ENCODE assay signal across 20 cellular contexts in the genomic region with DNA sequence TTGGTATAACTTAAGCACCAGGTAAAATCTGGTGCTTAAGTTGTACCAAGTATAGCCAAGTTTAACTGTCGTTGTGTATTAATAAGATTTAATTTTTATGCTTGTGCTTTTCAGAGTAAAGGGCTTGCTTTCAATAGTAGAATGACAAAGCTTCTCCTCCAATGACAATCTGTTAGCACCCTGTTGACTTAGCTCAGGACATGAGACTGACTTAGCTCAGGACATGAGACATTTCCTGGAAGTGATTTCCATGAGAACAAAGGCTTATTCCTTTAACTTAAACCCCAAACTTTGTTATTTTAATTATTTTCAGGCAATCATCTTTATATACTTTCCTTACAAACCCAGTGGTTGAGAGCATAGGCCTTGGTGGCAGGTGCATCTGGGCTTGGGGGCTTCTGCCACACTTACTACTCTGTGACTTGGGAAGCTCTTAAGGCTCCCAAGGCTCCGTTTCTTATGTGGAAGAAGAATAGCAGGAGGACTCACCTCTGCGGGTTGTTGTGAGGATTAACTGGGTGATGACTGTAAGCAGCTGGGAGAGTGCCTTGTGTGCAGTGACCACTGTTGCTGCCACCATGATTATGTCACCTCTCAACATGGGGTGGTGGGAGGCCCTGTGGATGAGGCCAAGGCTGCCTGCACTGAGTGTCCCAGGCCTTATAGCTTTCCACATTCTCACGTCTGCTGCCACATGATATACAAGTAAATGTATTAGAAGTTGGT. TPM values are rescaled to one million over a fixed set of nuclear protein-coding genes. Genes with fewer than 3 reads are reported as not detected.
DNase-seq lines count a peak whose midpoint lies in the region; TF ChIP-seq lines count a peak whose summit lies in the region.
"Had no signal": no experiment of that assay in that cellular context is flagged by ENCODE, and none has a peak within 500 bp of the region (broad histone marks: within the 10 kb centered on the region; RNA-seq: fewer than 3 reads in every experiment).

No MANE protein-coding gene starts in this region.

- no peak overlapping the region for H3K27ac ChIP-seq in SJCRH30
- H3K27ac ChIP-seq in stomach = peak overlapping the region; percentile 0 to 38 (median 16)

- H3K4me1 ChIP-seq in SJCRH30 (no peaks in the 10 kb centered on the region), stomach (peaks cover 0 to 11% (median 0%) of the 10 kb centered on the region in 4 donors)
- H3K4me1 ChIP-seq: ascending aorta, Peyer's patch had no signal

- no peak for TF ChIP-seq POLR2A in stomach (IDR thresholded peaks at IDR 0.05)

- TF ChIP-seq CTCF in stomach (IDR thresholded peaks at IDR 0.05) = no peak

- H3K36me3 ChIP-seq in SJCRH30 (no peaks in the 10 kb centered on the region), stomach (peaks cover 0 to 52% (median 38%) of the 10 kb centered on the region in 4 donors)

- no peaks in the 10 kb centered on the region for H3K9me3 ChIP-seq in SJCRH30 (replicated peaks)
- H3K9me3 ChIP-seq in stomach = no peaks in the 10 kb centered on the region
- H3K9me3 ChIP-seq: ascending aorta, left lung, Peyer's patch had no signal

- peak; percentile 28 to 48 for DNase-seq in SJCRH30
- peak; percentile 95 for DNase-seq in dermis blood vessel endothelial cell
- DNase-seq in lung microvascular endothelial cell (ENCODE audit: low read depth in 2 of 2) = peak; percentile 66 to 94
- no peak for DNase-seq in stomach
- no peak for DNase-seq in NCI-H146 treated with DMSO at 0.1 percent for 48 hours (lab: John Stamatoyannopoulos, UW; ENCODE audit: unreplicated experiment)
- DNase-seq in NCI-H2227 treated with DMSO at 0.1 percent for 48 hours (lab: John Stamatoyannopoulos, UW) = no peak
- no peak for DNase-seq in SHP77 (lab: John Stamatoyannopoulos, UW)
- no peak for DNase-seq in NCI-H2107 treated with DMSO at 0.1 percent for 48 hours (lab: John Stamatoyannopoulos, UW; ENCODE audit: unreplicated experiment)
- DNase-seq: activated CD4-positive, alpha-beta T cell treated with anti-CD3 and anti-CD28 coated beads for 48 hours; GOT3; Kasumi-1; left lung; NCI-H1048; NCI-H2081; NCI-H446 treated with DMSO at 0.1 percent for 48 hours; Peyer's patch; retina; stimulated activated CD4-positive, alpha-beta T cell treated with anti-CD3 and anti-CD28 coated beads, Interleukin-15, amount 100 ng/mL, for 24 hours; substantia nigra had no signal

- intact Hi-C loops in stomach (cut with DNase I; ENCODE audit: low total_unique reads) = no loop called here

- no peak overlapping the region for H3K4me3 ChIP-seq in SJCRH30
- no peak overlapping the region for H3K4me3 ChIP-seq in stomach
- H3K4me3 ChIP-seq: ascending aorta, left lung, Peyer's patch had no signal

- H3K27me3 ChIP-seq in SJCRH30 = no peaks in the 10 kb centered on the region
- no peaks in the 10 kb centered on the region for H3K27me3 ChIP-seq in stomach
- H3K27me3 ChIP-seq: ascending aorta, left lung, Peyer's patch had no signal

- TF ChIP-seq EP300 in stomach (IDR thresholded peaks at IDR 0.05) = no peak

- 85 to 93% (median 92%) methylated on average over 4 of the region's 4 CpGs for WGBS in stomach, 5 donors

RNA-seq across cellular contexts. Expression of gene CMIP, which starts 59.4 kb away (rescaled TPM):
- total RNA-seq in SJCRH30 (2014; rRNA removed; shearing (Covaris generic)) = 12.2 and 12.9 TPM in 2 replicates
- total RNA-seq in dermis blood vessel endothelial cell (39.0 and 64.7 TPM in 2 replicates), lung microvascular endothelial cell (8.5 and 10.3 TPM in 2 replicates), stomach (10 to 100 TPM; 11.1 to 71.0 (median 31.9) TPM)
- 10 to 100 TPM; 11.5 to 54.3 (median 30.5) TPM for polyA plus RNA-seq in stomach

Comparison
In these comparisons a context has a peak if more than half of its experiments do, and no peak if none do; other contexts are left out.
1. DNase-seq: peak in SJCRH30 (2 of 2), dermis blood vessel endothelial cell (single experiment) and lung microvascular endothelial cell (2 of 2); none in stomach (single experiment), NCI-H146 treated with DMSO at 0.1 percent for 48 hours (single experiment), NCI-H2227 treated with DMSO at 0.1 percent for 48 hours (single experiment), SHP77 (0 of 2) and NCI-H2107 treated with DMSO at 0.1 percent for 48 hours (single experiment).